ENCODE assay signal across 16 cellular contexts in the genomic region with DNA sequence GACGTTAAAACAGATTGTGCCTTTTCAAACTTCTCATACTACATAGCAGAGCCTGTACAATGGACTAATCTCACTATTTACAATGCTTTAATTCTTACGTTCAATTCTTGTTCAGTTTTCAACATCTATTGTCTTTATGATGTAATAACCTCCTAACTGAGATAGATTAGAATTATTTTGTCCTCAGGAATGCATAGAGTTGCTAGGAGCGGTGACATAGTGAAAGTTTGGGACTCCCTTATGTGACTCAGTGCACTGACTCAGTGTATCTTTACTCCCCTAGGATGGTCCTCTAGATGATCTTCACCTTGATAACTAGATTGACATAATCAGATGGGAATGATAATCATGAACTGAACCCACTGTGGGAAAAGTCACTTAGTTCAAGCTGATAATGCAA.
"Had no signal": no experiment of that assay in that cellular context is flagged by ENCODE, and none has a peak within 500 bp of the region (broad histone marks: within the 10 kb centered on the region; RNA-seq: fewer than 3 reads in every experiment).

No MANE protein-coding gene starts in this region.

- H3K4me3 Mint-ChIP-seq: activated CD4-positive, alpha-beta memory T cell treated with anti-CD3 and anti-CD28 coated beads for 36 hours; activated CD8-positive, alpha-beta memory T cell treated with anti-CD3 and anti-CD28 coated beads, Interleukin-2, amount 10 ng/mL, durations not matched to agents 7 days and 5 days; activated naive CD8-positive, alpha-beta T cell; brain; natural killer cell; stimulated activated effector memory CD8-positive, alpha-beta T cell treated with anti-CD3 and anti-CD28 coated beads, Interleukin-12 subunit alpha, Interleukin-12 subunit beta, amount 100 ng/mL, for 72 hours had no signal

- H3K36me3 Mint-ChIP-seq: activated CD4-positive, alpha-beta memory T cell treated with anti-CD3 and anti-CD28 coated beads for 36 hours; activated CD8-positive, alpha-beta memory T cell treated with anti-CD3 and anti-CD28 coated beads, Interleukin-2, amount 10 ng/mL, durations not matched to agents 7 days and 5 days; activated naive CD8-positive, alpha-beta T cell; brain; natural killer cell; stimulated activated effector memory CD8-positive, alpha-beta T cell treated with anti-CD3 and anti-CD28 coated beads, Interleukin-12 subunit alpha, Interleukin-12 subunit beta, amount 100 ng/mL, for 72 hours had no signal

- H3K9me3 Mint-ChIP-seq: activated CD4-positive, alpha-beta memory T cell treated with anti-CD3 and anti-CD28 coated beads for 36 hours; brain had no signal

- H3K27ac Mint-ChIP-seq: activated CD4-positive, alpha-beta memory T cell treated with anti-CD3 and anti-CD28 coated beads for 36 hours; activated CD8-positive, alpha-beta memory T cell treated with anti-CD3 and anti-CD28 coated beads, Interleukin-2, amount 10 ng/mL, durations not matched to agents 7 days and 5 days; activated naive CD8-positive, alpha-beta T cell; brain; natural killer cell; stimulated activated effector memory CD8-positive, alpha-beta T cell treated with anti-CD3 and anti-CD28 coated beads, Interleukin-12 subunit alpha, Interleukin-12 subunit beta, amount 100 ng/mL, for 72 hours had no signal

- H3K4me1 Mint-ChIP-seq: activated CD8-positive, alpha-beta memory T cell treated with anti-CD3 and anti-CD28 coated beads, Interleukin-2, amount 10 ng/mL, durations not matched to agents 7 days and 5 days; natural killer cell; stimulated activated effector memory CD8-positive, alpha-beta T cell treated with anti-CD3 and anti-CD28 coated beads, Interleukin-12 subunit alpha, Interleukin-12 subunit beta, amount 100 ng/mL, for 72 hours had no signal

- ATAC-seq: activated CD8-positive, alpha-beta memory T cell treated with anti-CD3 and anti-CD28 coated beads, Interleukin-2, amount 10 ng/mL, durations not matched to agents 7 days and 5 days; natural killer cell; stimulated activated effector memory CD8-positive, alpha-beta T cell treated with anti-CD3 and anti-CD28 coated beads, Interleukin-12 subunit alpha, Interleukin-12 subunit beta, amount 100 ng/mL, for 72 hours had no signal

- H3K27ac ChIP-seq: VCaP had no signal

- DNase-seq: activated CD4-positive, alpha-beta memory T cell treated with anti-CD3 and anti-CD28 coated beads for 36 hours; activated CD8-positive, alpha-beta memory T cell treated with anti-CD3 and anti-CD28 coated beads, Interleukin-2, amount 10 ng/mL, durations not matched to agents 7 days and 5 days; activated effector memory CD4-positive, alpha-beta T cell treated with anti-CD3 and anti-CD28 coated beads, Interleukin-2, amount 50 U/mL, for 16 hours; activated T-cell treated with anti-CD3 and anti-CD28 coated beads, Interleukin-2, amount 50 U/mL, for 48 hours; amygdala; dermis blood vessel endothelial cell; kidney glomerular epithelial cell; mesendoderm; natural killer cell; posterior cingulate gyrus; retina; T-helper 1 cell had no signal

- H3K27me3 Mint-ChIP-seq: activated CD4-positive, alpha-beta memory T cell treated with anti-CD3 and anti-CD28 coated beads for 36 hours; activated CD8-positive, alpha-beta memory T cell treated with anti-CD3 and anti-CD28 coated beads, Interleukin-2, amount 10 ng/mL, durations not matched to agents 7 days and 5 days; activated naive CD8-positive, alpha-beta T cell; brain had no signal
